In genomic region chr16:2779151-2779920, GRCh38 we compare ENCODE assay signal across 1 cellular context.
A peak's percentile ranks its signal among the peaks of the same experiment; 100 is the strongest.
TF ChIP-seq lines count a peak whose summit lies in the region.

No MANE protein-coding gene starts in this region.

TF ChIP-seq in endothelial cell of umbilical vein, 7 proteins besides CTCF, POLR2A, EP300 and RAD21:
- no peak for TF ChIP-seq JUN (IDR thresholded peaks at IDR 0.05; ENCODE audit: borderline replicate concordance, insufficient read depth, insufficient read length, low read depth)
- no peak for TF ChIP-seq GATA2 (IDR thresholded peaks at IDR 0.05; ENCODE audit: insufficient read depth, insufficient read length, low read depth, low read length)
- TF ChIP-seq POLR2AphosphoS5 (IDR thresholded peaks at IDR 0.05; ENCODE audit: insufficient read depth, low read depth, low read length), result peak; percentile 37
